ENCODE assay signal across 1 cellular context in genomic region chr5:74627511-74628120, GRCh38.
TF ChIP-seq lines count a peak whose summit lies in the region.

No MANE protein-coding gene starts in this region.

TF ChIP-seq in HepG2, 621 proteins besides CTCF, POLR2A, EP300 and RAD21:
- TF ChIP-seq ZC3H4 (CRISPR knock-in tag; IDR thresholded peaks at IDR 0.05; ENCODE audit: borderline replicate concordance) = no peak
- TF ChIP-seq HMGXB4 (CRISPR knock-in tag; IDR thresholded peaks at IDR 0.05; ENCODE audit: borderline replicate concordance in 1 of 2, low read depth in 1 of 2) = no peak
- TF ChIP-seq RBM39 (IDR thresholded peaks at IDR 0.05; ENCODE audit: low read depth, low read length, poor library complexity, severe bottlenecking) = no peak
- peak; percentile 55; the same call in 1 of the 2 replicates for TF ChIP-seq RBFOX2 (IDR thresholded peaks at IDR 0.05; ENCODE audit: low read depth, low read length)
- TF ChIP-seq POLR2AphosphoS5 (IDR thresholded peaks at IDR 0.05; ENCODE audit: low read depth, low read length) = peak; percentile 13
- no peak for TF ChIP-seq XBP1 (CRISPR knock-in tag; IDR thresholded peaks at IDR 0.05)
- no peak for TF ChIP-seq SIX4 (CRISPR knock-in tag; IDR thresholded peaks at IDR 0.05)
- no peak for TF ChIP-seq CREM (IDR thresholded peaks at IDR 0.05)
- no peak for TF ChIP-seq CREM (CRISPR knock-in tag; IDR thresholded peaks at IDR 0.05)
- no peak for TF ChIP-seq XRCC5 (optimal IDR thresholded peaks at IDR 0.05; ENCODE audit: low read length)
- peak; percentile 56 for TF ChIP-seq POLR2G (IDR thresholded peaks at IDR 0.05; ENCODE audit: low read depth, low read length)
- peak; percentile 81 for TF ChIP-seq RBM22 (optimal IDR thresholded peaks at IDR 0.05; ENCODE audit: low read length)
- TF ChIP-seq AKNA (CRISPR knock-in tag; IDR thresholded peaks at IDR 0.05; ENCODE audit: borderline replicate concordance) = no peak
- TF ChIP-seq NFKBIZ (CRISPR knock-in tag; IDR thresholded peaks at IDR 0.05) = no peak
- no peak for TF ChIP-seq ZNF720 (CRISPR knock-in tag; IDR thresholded peaks at IDR 0.05)
- no peak for TF ChIP-seq ZNF335 (CRISPR knock-in tag; IDR thresholded peaks at IDR 0.05)
- no peak for TF ChIP-seq MXI1 (IDR thresholded peaks at IDR 0.05; ENCODE audit: borderline replicate concordance, low read depth, low read length)
- TF ChIP-seq GATAD1 (CRISPR knock-in tag; IDR thresholded peaks at IDR 0.05) = no peak
- TF ChIP-seq RXRB (CRISPR knock-in tag; IDR thresholded peaks at IDR 0.05; ENCODE audit: borderline replicate concordance) = no peak
- no peak for TF ChIP-seq MXD3 (CRISPR knock-in tag; IDR thresholded peaks at IDR 0.05)
- no peak for TF ChIP-seq ZNF709 (CRISPR knock-in tag; IDR thresholded peaks at IDR 0.05)
